ENCODE assay signal across 8 cellular contexts in genomic region chr11:112073941-112074811, GRCh38. TPM values are rescaled to one million over a fixed set of nuclear protein-coding genes. Genes with fewer than 3 reads are reported as not detected.
DNase-seq lines count a peak whose midpoint lies in the region; ATAC-seq and TF ChIP-seq lines count a peak whose summit lies in the region.

Gene NKAPD1 (plus strand): TSS chr11:112074299. CDS start chr11:112075575, 1,276 bp downstream.
Gene PIH1D2 (minus strand): TSS chr11:112074017. CDS start chr11:112073174, 843 bp downstream.

- H3K27me3 Mint-ChIP-seq in activated T-helper 1 cell treated with anti-CD3 and anti-CD28 coated beads, Interleukin-12 subunit alpha, Interleukin-12 subunit beta, Interleukin-2, Interleukin-4 antibody, amounts not matched to agents 30 ng/mL and 10 ng/mL and 1 ng/mL, durations not matched to agents 14 hours and 24 hours and 36 hours (ENCODE audit: insufficient read depth), result no peaks in the 10 kb centered on the region
- peaks cover 0 to 8% (median 2%) of the 10 kb centered on the region in 5 donors for H3K27me3 Mint-ChIP-seq in naive thymus-derived CD8-positive, alpha-beta T cell
- no peaks in the 10 kb centered on the region for H3K27me3 Mint-ChIP-seq in stimulated activated naive B cell treated with anti-CD40 and anti-IgM and Interleukin-4, amounts not matched to agents 10 μg/mL and 1 μg/mL and 100 μg/mL, for 72 hours

- no peak for TF ChIP-seq POLR2A in Peyer's patch (IDR thresholded peaks at IDR 0.05)

- TF ChIP-seq CTCF in Peyer's patch (IDR thresholded peaks at IDR 0.05) (peak in 2 of 6 experiments; percentile 13 to 19), fibroblast of mammary gland (conservative IDR thresholded peaks at IDR 0.05; ENCODE audit: control insufficient read depth, insufficient read depth, low read depth, low read length) (peak; percentile 1)

- peaks cover 0 to 18% (median 7%) of the 10 kb centered on the region in 4 donors for H3K4me1 ChIP-seq in Peyer's patch

- peak within 1 kb of the TSS; percentile 95 for H3K27ac Mint-ChIP-seq in activated T-helper 1 cell treated with anti-CD3 and anti-CD28 coated beads, Interleukin-12 subunit alpha, Interleukin-12 subunit beta, Interleukin-2, Interleukin-4 antibody, amounts not matched to agents 30 ng/mL and 10 ng/mL and 1 ng/mL, durations not matched to agents 14 hours and 24 hours and 36 hours
- peak within 1 kb of the TSS; percentile 93 to 98 (median 96) for H3K27ac Mint-ChIP-seq in naive thymus-derived CD8-positive, alpha-beta T cell
- peak within 1 kb of the TSS; percentile 99 for H3K27ac Mint-ChIP-seq in stimulated activated naive B cell treated with anti-CD40 and anti-IgM and Interleukin-4, amounts not matched to agents 10 μg/mL and 1 μg/mL and 100 μg/mL, for 72 hours

- peak within 1 kb of the TSS; percentile 70 to 88 (median 80) for H3K27ac ChIP-seq in Peyer's patch

- POLR2A ChIA-PET in naive thymus-derived CD8-positive, alpha-beta T cell (lab: Charles Lee), result interaction anchor here (0.6 to 2.1 kb wide), 2 partner anchors 12 to 53 kb away, joined by 4 to 11 read pairs; partner anchors contain the start of genes SDHD and TIMM8B

- H3K36me3 Mint-ChIP-seq in activated T-helper 1 cell treated with anti-CD3 and anti-CD28 coated beads, Interleukin-12 subunit alpha, Interleukin-12 subunit beta, Interleukin-2, Interleukin-4 antibody, amounts not matched to agents 30 ng/mL and 10 ng/mL and 1 ng/mL, durations not matched to agents 14 hours and 24 hours and 36 hours (ENCODE audit: low read depth), result peaks cover 18% of the 10 kb centered on the region
- H3K36me3 Mint-ChIP-seq in naive thymus-derived CD8-positive, alpha-beta T cell, result peaks cover 5 to 30% (median 7%) of the 10 kb centered on the region in 3 donors
- peaks cover 15% of the 10 kb centered on the region in 2 donors for H3K36me3 Mint-ChIP-seq in stimulated activated naive B cell treated with anti-CD40 and anti-IgM and Interleukin-4, amounts not matched to agents 10 μg/mL and 1 μg/mL and 100 μg/mL, for 72 hours

- peak within 1 kb of the TSS; percentile 94 for H3K4me3 Mint-ChIP-seq in activated T-helper 1 cell treated with anti-CD3 and anti-CD28 coated beads, Interleukin-12 subunit alpha, Interleukin-12 subunit beta, Interleukin-2, Interleukin-4 antibody, amounts not matched to agents 30 ng/mL and 10 ng/mL and 1 ng/mL, durations not matched to agents 14 hours and 24 hours and 36 hours
- peak within 1 kb of the TSS; percentile 84 to 97 (median 95) for H3K4me3 Mint-ChIP-seq in naive thymus-derived CD8-positive, alpha-beta T cell
- H3K4me3 Mint-ChIP-seq in stimulated activated naive B cell treated with anti-CD40 and anti-IgM and Interleukin-4, amounts not matched to agents 10 μg/mL and 1 μg/mL and 100 μg/mL, for 72 hours, result peak within 1 kb of the TSS; percentile 96 to 98

- H3K27me3 ChIP-seq in Peyer's patch, result no peaks in the 10 kb centered on the region

- H3K9me3 Mint-ChIP-seq in activated T-helper 1 cell treated with anti-CD3 and anti-CD28 coated beads, Interleukin-12 subunit alpha, Interleukin-12 subunit beta, Interleukin-2, Interleukin-4 antibody, amounts not matched to agents 30 ng/mL and 10 ng/mL and 1 ng/mL, durations not matched to agents 14 hours and 24 hours and 36 hours, result no peaks in the 10 kb centered on the region
- H3K9me3 Mint-ChIP-seq in naive thymus-derived CD8-positive, alpha-beta T cell, result no peaks in the 10 kb centered on the region
- H3K9me3 Mint-ChIP-seq in stimulated activated naive B cell treated with anti-CD40 and anti-IgM and Interleukin-4, amounts not matched to agents 10 μg/mL and 1 μg/mL and 100 μg/mL, for 72 hours, result no peaks in the 10 kb centered on the region

- H3K36me3 ChIP-seq in Peyer's patch, result peaks cover 0 to 32% (median 5%) of the 10 kb centered on the region in 3 donors

- peak; percentile 93 for ATAC-seq in GM21723 (IDR thresholded peaks at IDR 0.05; ENCODE audit: unreplicated experiment)
- peak; percentile 89 to 90 for ATAC-seq in naive thymus-derived CD8-positive, alpha-beta T cell
- peak; percentile 91 to 96 for ATAC-seq in stimulated activated naive B cell treated with anti-CD40 and anti-IgM and Interleukin-4, amounts not matched to agents 10 μg/mL and 1 μg/mL and 100 μg/mL, for 72 hours (replicated peaks)

- H3K4me3 ChIP-seq in Peyer's patch (peak within 1 kb of the TSS; percentile 65 to 84 (median 70)), fibroblast of mammary gland (ENCODE audit: control insufficient read depth, low read depth, low read length) (peak within 1 kb of the TSS; percentile 82)

- intact Hi-C loops in activated T-helper 1 cell treated with anti-CD3 and anti-CD28 coated beads, Interleukin-12 subunit alpha, Interleukin-12 subunit beta, Interleukin-2, Interleukin-4 antibody, amounts not matched to agents 30 ng/mL and 10 ng/mL and 1 ng/mL, durations not matched to agents 14 hours and 24 hours and 36 hours (cut with micrococcal nuclease), result loop anchor here (1.0 to 5.0 kb wide), 7 partner anchors 8 to 1698 kb away; partner anchors contain the start of genes ALG9, CFAP68, DLAT and FDXACB1

- H3K9me3 ChIP-seq in Peyer's patch, result no peaks in the 10 kb centered on the region

- peaks cover 39% of the 10 kb centered on the region for H3K4me1 Mint-ChIP-seq in activated T-helper 1 cell treated with anti-CD3 and anti-CD28 coated beads, Interleukin-12 subunit alpha, Interleukin-12 subunit beta, Interleukin-2, Interleukin-4 antibody, amounts not matched to agents 30 ng/mL and 10 ng/mL and 1 ng/mL, durations not matched to agents 14 hours and 24 hours and 36 hours (ENCODE audit: low read depth)
- peaks cover 19 to 40% (median 32%) of the 10 kb centered on the region in 4 donors for H3K4me1 Mint-ChIP-seq in naive thymus-derived CD8-positive, alpha-beta T cell
- H3K4me1 Mint-ChIP-seq in stimulated activated naive B cell treated with anti-CD40 and anti-IgM and Interleukin-4, amounts not matched to agents 10 μg/mL and 1 μg/mL and 100 μg/mL, for 72 hours, result peaks cover 24% of the 10 kb centered on the region in 2 donors

- peak; percentile 94 for DNase-seq in DMS79 (lab: John Stamatoyannopoulos, UW)
- DNase-seq in KG1 (lab: John Stamatoyannopoulos, UW), result peak; percentile 92
- peak; percentile 78 to 89 (median 78) for DNase-seq in Peyer's patch
- peak; percentile 77 for DNase-seq in activated T-helper 1 cell treated with anti-CD3 and anti-CD28 coated beads, Interleukin-12 subunit alpha, Interleukin-12 subunit beta, Interleukin-2, Interleukin-4 antibody, amounts not matched to agents 30 ng/mL and 10 ng/mL and 1 ng/mL, durations not matched to agents 14 hours and 24 hours and 36 hours (ENCODE audit: low spot score)
- peak; percentile 88 for DNase-seq in fibroblast of mammary gland (ENCODE audit: low read depth)
- peak; percentile 55 to 94 (median 84) for DNase-seq in naive thymus-derived CD8-positive, alpha-beta T cell
- peak; percentile 75 for DNase-seq in stimulated activated naive B cell treated with anti-CD40 and anti-IgM and Interleukin-4, amounts not matched to agents 10 μg/mL and 1 μg/mL and 100 μg/mL, for 72 hours

RNA-seq across cellular contexts. Expression of gene NKAPD1, which starts in this region (rescaled TPM):
- total RNA-seq in Peyer's patch, result 10 to 100 TPM; 10.1 to 28.1 (median 11.8) TPM
- total RNA-seq in activated T-helper 1 cell treated with anti-CD3 and anti-CD28 coated beads, Interleukin-12 subunit alpha, Interleukin-12 subunit beta, Interleukin-2, Interleukin-4 antibody, amounts not matched to agents 30 ng/mL and 10 ng/mL and 1 ng/mL, durations not matched to agents 14 hours and 24 hours and 36 hours, result 29.1 and 33.0 TPM in 2 replicates
- 10 to 100 TPM; 21.5 to 21.7 TPM for total RNA-seq in naive thymus-derived CD8-positive, alpha-beta T cell
- polyA plus RNA-seq in naive thymus-derived CD8-positive, alpha-beta T cell, result 10 to 100 TPM in 1 of 3 donors, 1 to 10 TPM in 2; 9.8 to 12.6 (median 10.0) TPM

RNA-seq across cellular contexts. Expression of gene PIH1D2, which starts in this region (rescaled TPM):
- total RNA-seq in Peyer's patch, result 10 to 100 TPM in 1 of 4 donors, 1 to 10 TPM in 1, not detected in 2; 2.8 to 11.6 TPM
- total RNA-seq in activated T-helper 1 cell treated with anti-CD3 and anti-CD28 coated beads, Interleukin-12 subunit alpha, Interleukin-12 subunit beta, Interleukin-2, Interleukin-4 antibody, amounts not matched to agents 30 ng/mL and 10 ng/mL and 1 ng/mL, durations not matched to agents 14 hours and 24 hours and 36 hours, result 0.24 and 0.49 TPM in 2 replicates
- not detected for total RNA-seq in naive thymus-derived CD8-positive, alpha-beta T cell
- under 1 TPM in 2 of 3 donors, not detected in 1; 0.50 to 0.87 TPM for polyA plus RNA-seq in naive thymus-derived CD8-positive, alpha-beta T cell

Comparison
In these comparisons a context has a peak if more than half of its experiments do, and no peak if none do; other contexts are left out.
1. Peak in every context shown above with its lines: DNase-seq, ATAC-seq, H3K4me3 ChIP-seq and H3K27ac ChIP-seq.